In the genomic region with DNA sequence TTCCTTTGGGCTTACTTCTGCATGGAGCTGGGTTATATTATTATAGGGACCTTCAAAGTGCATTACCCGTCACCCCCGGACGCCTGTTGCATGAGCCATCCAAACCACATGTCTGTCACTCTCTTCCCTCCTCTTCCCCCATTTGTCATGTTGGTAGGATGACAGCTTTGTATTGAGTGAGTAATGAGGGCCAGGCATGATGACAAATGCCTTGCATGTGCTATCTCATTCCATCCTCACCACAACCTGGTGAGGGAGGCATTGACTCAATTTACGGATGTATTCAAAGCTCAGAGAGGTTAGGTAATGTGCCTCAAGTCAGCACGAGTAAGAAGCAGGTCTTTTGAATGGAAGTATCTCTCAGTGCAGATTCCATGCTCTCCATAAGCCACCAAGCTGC, we compare ENCODE assay signal across 1 cellular context.
TF ChIP-seq lines count a peak whose summit lies in the region.

No MANE protein-coding gene starts in this region.

TF ChIP-seq in H1, 55 proteins besides CTCF, POLR2A, EP300 and RAD21 (continued from another document):
- TF ChIP-seq ZNF274 (IDR thresholded peaks at IDR 0.05; ENCODE audit: borderline replicate concordance, extremely low read depth, low read length) (no peak), CBX5 (IDR thresholded peaks at IDR 0.05; ENCODE audit: low read depth, low read length) (no peak), HDAC6 (IDR thresholded peaks at IDR 0.05; ENCODE audit: low read depth, low read length) (no peak), CHD2 (IDR thresholded peaks at IDR 0.05; ENCODE audit: low read length) (no peak), CBX8 (IDR thresholded peaks at IDR 0.05; ENCODE audit: borderline replicate concordance, low read depth, low read length) (no peak), ASH2L (IDR thresholded peaks at IDR 0.05; ENCODE audit: low read length) (no peak), RFX5 (IDR thresholded peaks at IDR 0.05; ENCODE audit: borderline replicate concordance, low read depth, low read length) (no peak)
